ENCODE assay signal across 16 cellular contexts in the genomic region with DNA sequence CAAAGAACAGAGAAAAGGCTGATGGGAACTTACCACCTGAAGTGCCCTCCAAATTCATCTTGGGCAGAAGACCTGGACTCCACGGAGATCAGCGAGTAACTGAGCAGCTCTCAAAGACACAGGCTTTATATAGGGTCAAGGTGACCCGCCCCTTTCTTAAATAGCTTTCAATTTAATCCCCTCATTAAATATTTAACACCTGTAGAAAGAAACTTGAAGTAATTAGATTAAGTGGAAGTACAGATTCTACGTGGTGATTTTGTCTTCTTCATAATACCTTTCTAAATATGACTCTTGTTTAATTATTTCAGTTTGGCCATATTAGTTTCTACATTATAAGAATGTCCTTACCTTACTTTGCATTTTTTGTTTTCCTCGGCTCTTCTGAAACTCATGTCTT. TPM values are rescaled to one million over a fixed set of nuclear protein-coding genes. Genes with fewer than 3 reads are reported as not detected.
DNase-seq lines count a peak whose midpoint lies in the region; ATAC-seq lines count a peak whose summit lies in the region.
"Had no signal": no experiment of that assay in that cellular context is flagged by ENCODE, and none has a peak within 500 bp of the region (broad histone marks: within the 10 kb centered on the region; RNA-seq: fewer than 3 reads in every experiment).

A gene with protein sequence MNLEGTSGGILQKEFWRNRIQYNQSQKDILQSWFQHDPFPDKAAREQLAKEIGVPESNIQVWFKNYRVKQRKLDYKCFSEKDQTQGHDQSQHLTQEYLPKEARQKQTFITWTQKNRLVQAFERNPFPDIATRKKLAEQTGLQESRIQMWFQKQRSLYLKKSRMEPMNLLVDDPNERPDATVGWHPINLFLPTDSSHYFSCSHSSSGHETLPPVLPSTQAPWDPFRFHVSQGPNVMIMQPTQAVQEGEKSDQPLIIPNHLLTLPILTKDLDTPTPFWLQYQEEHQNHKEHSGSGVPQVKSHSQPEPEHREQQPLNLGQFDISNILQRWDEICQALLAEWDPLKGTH (minus strand): TSS at position 101 of the 400 bp plus-strand sequence. CDS start 43 bp downstream, at position 58.

- no peak for ATAC-seq in HG02885 (IDR thresholded peaks at IDR 0.05; ENCODE audit: poor library complexity, unreplicated experiment)
- ATAC-seq: A549; CD8-positive, alpha-beta T cell had no signal

- intact Hi-C loops in cardiac septum (cut with DNase I) = no loop called here

- DNase-seq in NCI-H524 treated with DMSO at 0.1 percent for 48 hours (lab: John Stamatoyannopoulos, UW) = peak; percentile 35
- peak; percentile 61 for DNase-seq in NCI-H82 treated with DMSO at 0.1 percent for 48 hours (lab: John Stamatoyannopoulos, UW; ENCODE audit: unreplicated experiment)
- DNase-seq in ecto neural progenitor cell (ENCODE audit: low spot score) = peak; percentile 1
- no peak for DNase-seq in cardiac septum (ENCODE audit: low spot score)
- DNase-seq in stimulated activated naive CD4-positive, alpha-beta T cell (lab: John Stamatoyannopoulos, UW) = no peak
- DNase-seq: AML-193; Caco-2; Calu3; CD4-positive, alpha-beta T cell; CD8-positive, alpha-beta T cell; DMS79 treated with DMSO at 0.1 percent for 48 hours; GF-D8 had no signal

RNA-seq across cellular contexts. Expression of the gene that starts here (rescaled TPM):
- total RNA-seq in cardiac septum = not detected
- total RNA-seq: A172; B cell; Caco-2; Calu3; CD4-positive, alpha-beta T cell; CD8-positive, alpha-beta T cell had no signal

Comparison
In these comparisons a context has a peak if more than half of its experiments do, and no peak if none do; other contexts are left out.
1. DNase-seq: peak in NCI-H524 treated with DMSO at 0.1 percent for 48 hours (single experiment), NCI-H82 treated with DMSO at 0.1 percent for 48 hours (single experiment) and ecto neural progenitor cell (single experiment); none in cardiac septum (single experiment) and stimulated activated naive CD4-positive, alpha-beta T cell (0 of 6).